ENCODE assay signal across 8 cellular contexts in genomic region chr17:58513913-58514794, GRCh38. TPM values are rescaled to one million over a fixed set of nuclear protein-coding genes. Genes with fewer than 3 reads are reported as not detected.
DNase-seq lines count a peak whose midpoint lies in the region; ATAC-seq and TF ChIP-seq lines count a peak whose summit lies in the region.

Gene MTMR4 (minus strand): TSS chr17:58514638. CDS start chr17:58514407, 231 bp downstream.

- H3K36me3 ChIP-seq in esophagus squamous epithelium, result peaks cover 5 to 45% (median 11%) of the 10 kb centered on the region in 3 donors
- peaks cover 28% of the 10 kb centered on the region for H3K36me3 ChIP-seq in muscle layer of colon (ENCODE audit: insufficient read depth, low read length)

- TF ChIP-seq EP300 in Ishikawa (IDR thresholded peaks at IDR 0.05; ENCODE audit: borderline replicate concordance), result no peak

- intact Hi-C loops in esophagus squamous epithelium (cut with DNase I), result loop anchor here (10.0 kb wide), 1 partner anchor 159 kb away; the partner anchor contains the start of gene SUPT4H1

- H3K4me1 ChIP-seq in esophagus squamous epithelium, result peaks cover 26 to 57% (median 35%) of the 10 kb centered on the region in 3 donors
- peaks cover 31% of the 10 kb centered on the region for H3K4me1 ChIP-seq in muscle layer of colon (ENCODE audit: insufficient read depth, low read length)

- H3K4me3 ChIP-seq in esophagus squamous epithelium (peak within 1 kb of the TSS; percentile 67 to 91 (median 74)), muscle layer of colon (ENCODE audit: low read depth in 1 of 2, low read length in 2 of 2) (peak within 1 kb of the TSS; percentile 53 to 76)

- DNase-seq in ELR (ENCODE audit: low read depth), result peak; percentile 86
- peak; percentile 78 to 84 for DNase-seq in activated T-cell treated with anti-CD3 and anti-CD28 coated beads, Interleukin-2, amount 50 U/mL, for 48 hours
- no peak for DNase-seq in esophagus squamous epithelium (lab: John Stamatoyannopoulos, UW)
- DNase-seq in stimulated activated CD8-positive, alpha-beta memory T cell treated with anti-CD3 and anti-CD28 coated beads, Interleukin-4, amount 100 ng/mL, for 48 hours, result peak; percentile 84

- 0 to 3% methylated on average over 10 to 11 of the region's 64 CpGs for WGBS in esophagus squamous epithelium, 2 donors

- TF ChIP-seq POLR2A in esophagus squamous epithelium (IDR thresholded peaks at IDR 0.05), result peak in 1 of 4 donors; percentile 56

- no peaks in the 10 kb centered on the region for H3K9me3 ChIP-seq in esophagus squamous epithelium
- H3K9me3 ChIP-seq in muscle layer of colon (ENCODE audit: low read length), result no peaks in the 10 kb centered on the region

- no peak within 1 kb of the TSS for H3K9ac ChIP-seq in muscle layer of colon (ENCODE audit: low read length)

- TF ChIP-seq RAD21 in Ishikawa (IDR thresholded peaks at IDR 0.05; ENCODE audit: low read depth), result no peak

- H3K27me3 ChIP-seq in esophagus squamous epithelium (no peaks in the 10 kb centered on the region), muscle layer of colon (ENCODE audit: control insufficient read depth in 1 of 2, insufficient read depth in 2 of 2, low read length in 2 of 2) (no peaks in the 10 kb centered on the region)

- no peak for ATAC-seq in GM21423 (IDR thresholded peaks at IDR 0.05; ENCODE audit: unreplicated experiment)

- no peak for TF ChIP-seq CTCF in esophagus squamous epithelium (IDR thresholded peaks at IDR 0.05)

- peak within 1 kb of the TSS; percentile 74 to 90 (median 86) for H3K27ac ChIP-seq in esophagus squamous epithelium
- H3K27ac ChIP-seq in muscle layer of colon (ENCODE audit: low read depth, low read length), result peak within 1 kb of the TSS; percentile 38

TF ChIP-seq in Ishikawa, 13 proteins besides CTCF, POLR2A, EP300 and RAD21:
- TF ChIP-seq TAF1 (IDR thresholded peaks at IDR 0.05; ENCODE audit: low read depth), result peak; percentile 52; the same call in 1 of the 2 replicates
- no peak for TF ChIP-seq CREB1 (IDR thresholded peaks at IDR 0.05; ENCODE audit: low read depth)
- TF ChIP-seq NFIC (IDR thresholded peaks at IDR 0.05), result no peak
- no peak for TF ChIP-seq ZBTB7A (IDR thresholded peaks at IDR 0.05; ENCODE audit: low read depth)
- TF ChIP-seq EGR1 (IDR thresholded peaks at IDR 0.05), result no peak
- 0 out of 2 replicates have a peak, but pooled peaks have one; percentile 21 for TF ChIP-seq USF1 (IDR thresholded peaks at IDR 0.05)
- TF ChIP-seq TCF12 (IDR thresholded peaks at IDR 0.05; ENCODE audit: low read depth), result no peak
- TF ChIP-seq, protein P1, sequence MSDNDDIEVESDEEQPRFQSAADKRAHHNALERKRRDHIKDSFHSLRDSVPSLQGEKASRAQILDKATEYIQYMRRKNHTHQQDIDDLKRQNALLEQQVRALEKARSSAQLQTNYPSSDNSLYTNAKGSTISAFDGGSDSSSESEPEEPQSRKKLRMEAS (IDR thresholded peaks at IDR 0.05), result peak; percentile 37
- no peak for TF ChIP-seq YY1 (IDR thresholded peaks at IDR 0.05; ENCODE audit: low read depth)

TF ChIP-seq in PFSK-1, 5 proteins besides CTCF, POLR2A, EP300 and RAD21:
- TF ChIP-seq TAF1 (IDR thresholded peaks at IDR 0.05; ENCODE audit: borderline replicate concordance, insufficient read depth, low read length), result no peak
- TF ChIP-seq SIN3A (IDR thresholded peaks at IDR 0.05; ENCODE audit: borderline replicate concordance, insufficient read depth, low read length), result no peak
- 0 out of 2 replicates have a peak, but pooled peaks have one; percentile 36 for TF ChIP-seq POLR2AphosphoS5 (IDR thresholded peaks at IDR 0.05; ENCODE audit: low read depth, low read length)

RNA-seq across cellular contexts. Expression of gene MTMR4, which starts in this region (rescaled TPM):
- polyA plus RNA-seq in PFSK-1 (2012; ENCODE audit: insufficient read length, low read depth), result 19.3 TPM
- total RNA-seq in esophagus squamous epithelium, result 10 to 100 TPM; 21.7 to 34.5 (median 28.0) TPM
